ENCODE assay signal across 21 cellular contexts in the genomic region with DNA sequence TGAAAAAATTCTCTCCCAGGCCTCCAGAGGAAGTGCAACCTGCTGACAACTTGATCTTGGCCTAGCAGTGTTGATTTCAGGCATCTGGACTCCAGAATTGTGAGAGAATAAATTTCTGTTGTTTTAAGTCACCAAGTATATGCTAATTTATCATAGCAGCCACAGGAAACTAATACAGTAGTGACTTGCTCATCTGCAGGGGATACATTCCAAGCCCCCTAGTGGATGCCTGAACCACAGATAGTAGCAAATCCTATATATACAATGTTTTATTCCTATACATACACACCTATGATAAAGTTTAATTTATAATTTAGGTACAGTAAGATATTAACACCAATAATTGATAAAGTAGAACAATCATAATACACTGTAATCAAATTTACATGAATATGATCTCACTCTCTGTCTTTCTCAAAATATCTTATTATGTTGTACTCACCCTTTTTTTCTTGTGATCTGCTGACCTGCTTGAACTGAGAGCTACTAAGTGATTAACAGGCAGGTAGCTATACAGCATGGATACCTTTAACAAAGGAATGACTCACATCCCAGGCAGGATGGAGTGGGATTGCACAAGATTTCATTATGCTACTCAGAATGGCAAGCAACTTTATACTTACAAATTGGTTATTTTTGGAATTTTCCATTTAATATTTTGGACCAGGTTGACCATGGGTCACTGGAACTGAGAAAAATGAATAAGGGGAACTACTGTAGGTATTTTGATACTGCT.
DNase-seq lines count a peak whose midpoint lies in the region; ATAC-seq, FAIRE-seq and TF ChIP-seq lines count a peak whose summit lies in the region.
"Had no signal": no experiment of that assay in that cellular context is flagged by ENCODE, and none has a peak within 500 bp of the region (broad histone marks: within the 10 kb centered on the region; RNA-seq: fewer than 3 reads in every experiment).

No MANE protein-coding gene starts in this region.

- CTCF ChIA-PET in activated CD8-positive, alpha-beta T cell treated with anti-CD3 and anti-CD28 coated beads, Interleukin-2, amount 10 ng/mL, durations not matched to agents 7 days and 5 days (lab: Charles Lee): no interaction called here

- H3K4me1 Mint-ChIP-seq in activated CD8-positive, alpha-beta T cell treated with anti-CD3 and anti-CD28 coated beads, Interleukin-2, amount 10 ng/mL, durations not matched to agents 7 days and 5 days (ENCODE audit: low read depth): no peaks in the 10 kb centered on the region
- H3K4me1 Mint-ChIP-seq: activated B cell treated with CpG ODN at 0.5 μM for 24 hours, neural crest cell had no signal

- H3K4me3 Mint-ChIP-seq in activated CD8-positive, alpha-beta T cell treated with anti-CD3 and anti-CD28 coated beads, Interleukin-2, amount 10 ng/mL, durations not matched to agents 7 days and 5 days: no peak overlapping the region
- H3K4me3 Mint-ChIP-seq: activated B cell treated with CpG ODN at 0.5 μM for 24 hours, neural crest cell had no signal

- no peaks in the 10 kb centered on the region for H3F3A ChIP-seq in Loucy (ENCODE audit: low read depth)

- ATAC-seq in activated CD8-positive, alpha-beta T cell treated with anti-CD3 and anti-CD28 coated beads, Interleukin-2, amount 10 ng/mL, durations not matched to agents 7 days and 5 days: no peak
- ATAC-seq in HG02610 (IDR thresholded peaks at IDR 0.05; ENCODE audit: unreplicated experiment): no peak
- ATAC-seq: right cardiac atrium had no signal

- DNase-seq in D721Med (ENCODE audit: insufficient read length, low spot score) (no peak), bronchial epithelial cell (ENCODE audit: low read depth) (peak; percentile 91), kidney glomerular epithelial cell (lab: John Stamatoyannopoulos, UW) (peak; percentile 42), colonic mucosa (no peak), NCI-H146 (lab: John Stamatoyannopoulos, UW) (no peak)
- no peak for DNase-seq in activated CD8-positive, alpha-beta T cell treated with anti-CD3 and anti-CD28 coated beads, Interleukin-2, amount 10 ng/mL, durations not matched to agents 7 days and 5 days
- DNase-seq: activated B cell treated with CpG ODN at 0.5 μM for 24 hours; amygdala; erythroblast; GOT3; NCI-H2107; NCI-H82; Peyer's patch; right cardiac atrium; stimulated activated CD4-positive, alpha-beta T cell treated with anti-CD3 and anti-CD28 coated beads, Interleukin-2, amount 100 ng/mL, for 24 hours had no signal

- POLR2A ChIA-PET in activated CD8-positive, alpha-beta T cell treated with anti-CD3 and anti-CD28 coated beads, Interleukin-2, amount 10 ng/mL, durations not matched to agents 7 days and 5 days (lab: Charles Lee): no interaction called here

- no peaks in the 10 kb centered on the region for H3K36me3 ChIP-seq in Loucy (ENCODE audit: insufficient read depth, low read length)
- no peaks in the 10 kb centered on the region for H3K36me3 ChIP-seq in bronchial epithelial cell (ENCODE audit: control insufficient read depth, insufficient read depth, low read length)
- H3K36me3 ChIP-seq in colonic mucosa: no peaks in the 10 kb centered on the region
- H3K36me3 ChIP-seq: Peyer's patch had no signal

- TF ChIP-seq CTCF in D721Med (IDR thresholded peaks at IDR 0.05; ENCODE audit: insufficient read depth, missing control alignments): peak; percentile 11
- peak; percentile 18; the same call in 1 of the 2 replicates for TF ChIP-seq CTCF in Loucy (conservative IDR thresholded peaks at IDR 0.05; ENCODE audit: low read length)
- TF ChIP-seq CTCF in bronchial epithelial cell (IDR thresholded peaks at IDR 0.05; ENCODE audit: insufficient read depth, low read length, severe bottlenecking): no peak
- TF ChIP-seq CTCF in colonic mucosa (IDR thresholded peaks at IDR 0.05): no peak

- H3K4me1 ChIP-seq in Loucy (ENCODE audit: insufficient read depth, low read length, poor library complexity, severe bottlenecking) (no peaks in the 10 kb centered on the region), colonic mucosa (no peaks in the 10 kb centered on the region)
- H3K4me1 ChIP-seq: Peyer's patch had no signal

- no peaks in the 10 kb centered on the region for H4K20me1 ChIP-seq in Loucy (ENCODE audit: insufficient read depth, low read length, poor library complexity, severe bottlenecking)

- FAIRE-seq in D721Med (lab: Jason Lieb, UNC): no peak
- FAIRE-seq in bronchial epithelial cell (lab: Jason Lieb, UNC): no peak
- FAIRE-seq: colon, G401.6, islet of Langerhans had no signal

- no peaks in the 10 kb centered on the region for H3K36me3 Mint-ChIP-seq in activated CD8-positive, alpha-beta T cell treated with anti-CD3 and anti-CD28 coated beads, Interleukin-2, amount 10 ng/mL, durations not matched to agents 7 days and 5 days (ENCODE audit: low read depth)

- H3K27me3 Mint-ChIP-seq in activated CD8-positive, alpha-beta T cell treated with anti-CD3 and anti-CD28 coated beads, Interleukin-2, amount 10 ng/mL, durations not matched to agents 7 days and 5 days (ENCODE audit: low read depth): no peaks in the 10 kb centered on the region
- H3K27me3 Mint-ChIP-seq: activated B cell treated with CpG ODN at 0.5 μM for 24 hours had no signal

- no peak overlapping the region for H2AFZ ChIP-seq in Loucy (ENCODE audit: low read length)

- no peaks in the 10 kb centered on the region for H3K9me3 Mint-ChIP-seq in activated CD8-positive, alpha-beta T cell treated with anti-CD3 and anti-CD28 coated beads, Interleukin-2, amount 10 ng/mL, durations not matched to agents 7 days and 5 days (ENCODE audit: insufficient read depth)
- H3K9me3 Mint-ChIP-seq: neural crest cell had no signal

- H3K4me3 ChIP-seq in Loucy (ENCODE audit: low read length, poor library complexity, severe bottlenecking): no peak overlapping the region
- no peak overlapping the region for H3K4me3 ChIP-seq in bronchial epithelial cell (ENCODE audit: low read depth, low read length)
- no peak overlapping the region for H3K4me3 ChIP-seq in colonic mucosa
- H3K4me3 ChIP-seq: Peyer's patch had no signal

- no peaks in the 10 kb centered on the region for H3K9me3 ChIP-seq in Loucy (ENCODE audit: insufficient read depth, low read depth, low read length)
- no peaks in the 10 kb centered on the region for H3K9me3 ChIP-seq in colonic mucosa
- H3K9me3 ChIP-seq: Peyer's patch had no signal

- no peak overlapping the region for H3K4me2 ChIP-seq in Loucy (ENCODE audit: low read depth, low read length, poor library complexity, severe bottlenecking)

- H3K9me2 ChIP-seq in Loucy (replicated peaks; ENCODE audit: low read depth, low read length): no peaks in the 10 kb centered on the region

- no peaks in the 10 kb centered on the region for H3K79me2 ChIP-seq in Loucy (ENCODE audit: insufficient read depth, low read length)

- H3K9ac ChIP-seq in Loucy (ENCODE audit: low read depth, low read length, poor library complexity, severe bottlenecking) (no peak overlapping the region), colonic mucosa (ENCODE audit: low read depth in 2 of 2, low read length in 2 of 2) (no peak overlapping the region)

- intact Hi-C loops in colonic mucosa (cut with DNase I): no loop called here

- no peaks in the 10 kb centered on the region for H3K27me3 ChIP-seq in Loucy (ENCODE audit: insufficient read depth, low read length, poor library complexity, severe bottlenecking)
- H3K27me3 ChIP-seq in bronchial epithelial cell (ENCODE audit: control insufficient read depth, insufficient read depth, low read length): no peaks in the 10 kb centered on the region
- H3K27me3 ChIP-seq in colonic mucosa: no peaks in the 10 kb centered on the region
- H3K27me3 ChIP-seq: Peyer's patch had no signal

- no peak overlapping the region for H3K27ac Mint-ChIP-seq in activated CD8-positive, alpha-beta T cell treated with anti-CD3 and anti-CD28 coated beads, Interleukin-2, amount 10 ng/mL, durations not matched to agents 7 days and 5 days
- H3K27ac Mint-ChIP-seq: activated B cell treated with CpG ODN at 0.5 μM for 24 hours had no signal

- no peak overlapping the region for H3K27ac ChIP-seq in colonic mucosa
- H3K27ac ChIP-seq: Peyer's patch had no signal

Comparison
In these comparisons a context has a peak if more than half of its experiments do, and no peak if none do; other contexts are left out.
1. DNase-seq: peak in bronchial epithelial cell (single experiment) and kidney glomerular epithelial cell (single experiment); none in D721Med (single experiment), activated CD8-positive, alpha-beta T cell treated with anti-CD3 and anti-CD28 coated beads, Interleukin-2, amount 10 ng/mL, durations not matched to agents 7 days and 5 days (single experiment), colonic mucosa (single experiment) and NCI-H146 (single experiment).
2. CTCF ChIP-seq: peak in D721Med (single experiment) and Loucy (single experiment); none in bronchial epithelial cell (single experiment) and colonic mucosa (single experiment).